In the genomic region with DNA sequence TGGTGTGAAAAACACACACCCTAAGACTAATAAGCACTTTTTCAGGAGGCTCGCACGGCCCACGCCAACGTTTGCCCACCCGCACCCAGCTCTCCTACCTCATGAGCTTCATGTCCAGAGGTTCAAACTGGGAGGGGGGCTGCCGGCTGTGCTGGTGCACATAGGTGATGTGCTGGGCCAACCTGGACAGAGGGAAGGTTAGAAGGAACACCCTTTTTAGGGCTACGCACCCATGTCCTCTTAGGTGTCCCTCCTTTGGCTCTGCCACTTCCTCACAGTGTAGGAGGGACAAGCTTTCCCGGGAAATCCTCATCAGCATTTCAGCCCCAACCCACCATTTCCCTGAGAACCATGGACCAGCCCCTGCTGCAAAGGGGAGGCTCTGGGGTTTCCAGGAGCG, we compare ENCODE assay signal across 1 cellular context.
TF ChIP-seq lines count a peak whose summit lies in the region.

No MANE protein-coding gene starts in this region.

TF ChIP-seq in GM23338, 12 proteins besides CTCF, POLR2A, EP300 and RAD21:
- no peak for TF ChIP-seq EZH2phosphoT487 (IDR thresholded peaks at IDR 0.05; ENCODE audit: unreplicated experiment)
- TF ChIP-seq POLR2AphosphoS5 (IDR thresholded peaks at IDR 0.05; ENCODE audit: low read depth), result peak; percentile 34; the same call in 1 of the 2 replicates
